In the genomic region with DNA sequence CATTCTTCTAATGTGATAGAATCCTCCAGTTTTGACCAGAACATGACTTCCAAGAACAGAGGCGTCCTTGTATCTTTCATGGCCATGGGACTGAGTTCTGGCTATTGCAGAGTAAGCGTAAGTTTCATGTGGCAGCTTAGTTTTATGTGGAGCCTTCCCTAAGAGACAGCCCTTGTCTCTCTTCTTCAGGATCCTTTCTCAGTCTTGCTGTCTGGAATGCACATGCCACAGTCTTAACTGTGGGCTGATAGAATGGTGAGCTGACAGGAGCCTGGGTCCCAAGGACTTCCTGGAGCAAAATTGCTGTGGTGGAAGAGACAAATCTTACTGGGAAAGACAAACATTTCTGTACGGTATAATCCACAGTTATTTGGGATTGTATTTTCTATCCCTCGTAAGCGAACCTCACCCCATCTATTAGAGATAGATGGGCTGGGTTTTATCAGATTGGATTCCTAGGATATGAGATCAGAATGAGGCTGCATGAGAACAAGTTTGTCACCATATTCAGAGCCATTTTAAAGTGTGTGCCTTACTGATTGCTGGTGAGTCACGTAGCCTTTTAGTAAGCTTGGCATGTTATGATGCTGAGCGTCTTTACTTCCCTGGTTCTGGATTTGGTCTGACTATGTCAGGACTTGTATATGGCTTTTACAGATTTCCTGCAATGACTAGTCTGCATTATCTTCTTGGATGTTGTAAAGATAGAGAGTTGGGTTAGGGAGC, we compare ENCODE assay signal across 13 cellular contexts. TPM values are rescaled to one million over a fixed set of nuclear protein-coding genes. Genes with fewer than 3 reads are reported as not detected.
DNase-seq lines count a peak whose midpoint lies in the region; ATAC-seq, FAIRE-seq and TF ChIP-seq lines count a peak whose summit lies in the region.
"Had no signal": no experiment of that assay in that cellular context is flagged by ENCODE, and none has a peak within 500 bp of the region (broad histone marks: within the 10 kb centered on the region; RNA-seq: fewer than 3 reads in every experiment).

No MANE protein-coding gene starts in this region.

- TF ChIP-seq POLR2A in erythroblast (IDR thresholded peaks at IDR 0.05; ENCODE audit: low read length): no peak

- H3K36me3 ChIP-seq in bronchial epithelial cell (ENCODE audit: control insufficient read depth, insufficient read depth, low read length): no peaks in the 10 kb centered on the region

- H3K9me3 Mint-ChIP-seq in CD4-positive, alpha-beta T cell: no peaks in the 10 kb centered on the region
- H3K9me3 Mint-ChIP-seq: activated B cell treated with CpG ODN at 0.5 μM for 24 hours; central memory CD8-positive, alpha-beta T cell; IgD-negative memory B cell had no signal

- H3K36me3 Mint-ChIP-seq in CD4-positive, alpha-beta T cell (ENCODE audit: low read depth): peaks cover 4% of the 10 kb centered on the region
- H3K36me3 Mint-ChIP-seq: IgD-negative memory B cell had no signal

- H3K27me3 Mint-ChIP-seq in CD4-positive, alpha-beta T cell: no peaks in the 10 kb centered on the region
- H3K27me3 Mint-ChIP-seq: activated B cell treated with CpG ODN at 0.5 μM for 24 hours; central memory CD8-positive, alpha-beta T cell; IgD-negative memory B cell had no signal

- POLR2A ChIA-PET in CD4-positive, alpha-beta T cell (lab: Charles Lee): no interaction called here

- DNase-seq in AG20443 (ENCODE audit: low spot score) (peak; percentile 78), HTR-8/SVneo (ENCODE audit: insufficient read length, low spot score) (peak; percentile 63), bronchial epithelial cell (ENCODE audit: low read depth) (peak; percentile 96), lung microvascular endothelial cell (ENCODE audit: low read depth in 2 of 2) (peak; percentile 12 to 85), erythroblast (lab: John Stamatoyannopoulos, UW) (no peak), 8988T (no peak), HUDEP-2 (lab: John Stamatoyannopoulos, UW; ENCODE audit: unreplicated experiment in 76 of 76) (no peak)
- DNase-seq in CD4-positive, alpha-beta T cell: no peak
- DNase-seq: activated B cell treated with CpG ODN at 0.5 μM for 24 hours; activated T-cell treated with anti-CD3 and anti-CD28 coated beads, Interleukin-2, amount 50 U/mL, for 48 hours; RPMI8226 had no signal

- H3K4me3 ChIP-seq in bronchial epithelial cell (ENCODE audit: low read depth, low read length): no peak overlapping the region

- no peak overlapping the region for H3K27ac Mint-ChIP-seq in CD4-positive, alpha-beta T cell
- H3K27ac Mint-ChIP-seq: activated B cell treated with CpG ODN at 0.5 μM for 24 hours, IgD-negative memory B cell had no signal

- H3K27ac ChIP-seq in CD4-positive, alpha-beta T cell (ENCODE audit: low read depth, low read length): no peak overlapping the region

- no peaks in the 10 kb centered on the region for H3K9me3 ChIP-seq in CD4-positive, alpha-beta T cell (ENCODE audit: control insufficient read depth, low read length)

- CTCF ChIA-PET in CD4-positive, alpha-beta T cell (lab: Charles Lee): no interaction called here

- FAIRE-seq in HTR-8/SVneo (lab: Jason Lieb, UNC): peak; percentile 85
- FAIRE-seq in bronchial epithelial cell (lab: Jason Lieb, UNC): peak; percentile 86

- H3K4me1 Mint-ChIP-seq in CD4-positive, alpha-beta T cell (ENCODE audit: low read depth): no peaks in the 10 kb centered on the region
- H3K4me1 Mint-ChIP-seq: central memory CD8-positive, alpha-beta T cell had no signal

- intact Hi-C loops in CD4-positive, alpha-beta T cell (cut with DNase I, micrococcal nuclease): no loop called here

- no peak overlapping the region for H3K4me3 Mint-ChIP-seq in CD4-positive, alpha-beta T cell
- H3K4me3 Mint-ChIP-seq: activated B cell treated with CpG ODN at 0.5 μM for 24 hours; central memory CD8-positive, alpha-beta T cell; IgD-negative memory B cell had no signal

- TF ChIP-seq CTCF in bronchial epithelial cell (IDR thresholded peaks at IDR 0.05; ENCODE audit: insufficient read depth, low read length, severe bottlenecking): no peak
- no peak for TF ChIP-seq CTCF in CD4-positive, alpha-beta T cell (IDR thresholded peaks at IDR 0.05)

- H3K27me3 ChIP-seq in bronchial epithelial cell (ENCODE audit: control insufficient read depth, insufficient read depth, low read length): no peaks in the 10 kb centered on the region
- no peaks in the 10 kb centered on the region for H3K27me3 ChIP-seq in CD4-positive, alpha-beta T cell (ENCODE audit: control insufficient read depth, insufficient read depth, low read length)

- no peak for ATAC-seq in CD4-positive, alpha-beta T cell (ENCODE audit: poor library complexity)

RNA-seq across cellular contexts. Expression of a gene that starts 32.8 kb away (rescaled TPM):
- total RNA-seq in bronchial epithelial cell (8.7 and 9.7 TPM in 2 replicates), lung microvascular endothelial cell (1.6 and 3.5 TPM in 2 replicates)
- 1 to 10 TPM; 4.9 to 6.5 TPM for total RNA-seq in CD4-positive, alpha-beta T cell

Comparison
In these comparisons a context has a peak if more than half of its experiments do, and no peak if none do; other contexts are left out.
1. DNase-seq: peak in AG20443 (single experiment), HTR-8/SVneo (single experiment), bronchial epithelial cell (single experiment) and lung microvascular endothelial cell (2 of 2); none in erythroblast (0 of 2), 8988T (single experiment), HUDEP-2 (0 of 76) and CD4-positive, alpha-beta T cell (0 of 10).